10 cellular contexts compared by ENCODE assay signal in the genomic region with DNA sequence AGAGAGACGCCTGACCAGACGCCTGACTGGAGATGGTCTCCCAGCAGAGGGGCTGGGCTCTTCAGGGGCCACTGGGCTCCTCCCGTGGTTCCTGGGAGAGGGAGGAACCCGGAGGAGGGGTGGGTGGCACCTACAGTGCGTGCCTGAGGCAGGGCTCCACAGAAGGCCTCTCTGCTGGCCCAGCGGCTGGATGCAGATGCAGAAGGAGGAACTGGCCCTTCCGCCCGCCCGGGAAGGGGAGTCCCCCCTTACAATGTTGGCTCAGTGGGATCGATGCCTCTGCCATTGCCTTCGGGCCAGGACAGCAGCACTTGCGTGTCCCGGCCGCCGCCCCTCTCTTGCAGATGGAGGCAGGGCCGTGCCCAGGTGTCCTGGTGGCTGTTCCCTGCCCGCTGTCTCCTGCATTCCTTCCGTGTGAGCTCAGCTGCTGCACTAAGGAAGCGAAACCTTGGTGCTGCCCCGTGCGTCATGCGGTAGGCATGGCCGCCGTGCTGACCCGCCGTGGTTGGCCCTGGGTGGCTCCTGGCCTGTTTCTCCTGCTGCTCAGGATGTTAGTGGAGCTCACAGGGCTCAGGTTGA. TPM values are rescaled to one million over a fixed set of nuclear protein-coding genes. Genes with fewer than 3 reads are reported as not detected.
A peak's percentile ranks its signal among the peaks of the same experiment; 100 is the strongest.
DNase-seq lines count a peak whose midpoint lies in the region; ATAC-seq and TF ChIP-seq lines count a peak whose summit lies in the region.
"Had no signal": no experiment of that assay in that cellular context is flagged by ENCODE, and none has a peak within 500 bp of the region (broad histone marks: within the 10 kb centered on the region; RNA-seq: fewer than 3 reads in every experiment).

No MANE protein-coding gene starts in this region.

- POLR2A ChIA-PET in RWPE1 (lab: Yijun Ruan, JAX; ENCODE audit: low non-redundant PET), result no interaction called here

- no peaks in the 10 kb centered on the region for H3K27me3 ChIP-seq in foreskin keratinocyte
- H3K27me3 ChIP-seq: MG63 had no signal

- CTCF ChIA-PET in RWPE1 (lab: Yijun Ruan, JAX), result interaction anchor here (0.6 to 1.1 kb wide), 3 partner anchors 20 to 48 kb away, joined by 3 read pairs; no protein-coding TSS in a partner anchor

- ATAC-seq in foreskin keratinocyte (peak; percentile 87), GM18867 (IDR thresholded peaks at IDR 0.05; ENCODE audit: unreplicated experiment) (no peak)

- TF ChIP-seq CTCF in RWPE1 (conservative IDR thresholded peaks at IDR 0.05; ENCODE audit: low read depth), result no peak
- no peak for TF ChIP-seq CTCF in foreskin keratinocyte (conservative IDR thresholded peaks at IDR 0.05)

- peak; percentile 77 for DNase-seq in ELF-1 (ENCODE audit: low read depth, low spot score)
- DNase-seq in RWPE1 (ENCODE audit: low spot score), result peak; percentile 83
- peak; percentile 91 to 98 for DNase-seq in foreskin keratinocyte
- peak; percentile 61 for DNase-seq in pons (ENCODE audit: low spot score)
- no peak for DNase-seq in NCI-H2081 treated with DMSO at 0.1 percent for 48 hours (lab: John Stamatoyannopoulos, UW)
- DNase-seq in OCI-M1 (lab: John Stamatoyannopoulos, UW), result no peak
- no peak for DNase-seq in midbrain (lab: John Stamatoyannopoulos, UW)
- DNase-seq: DMS53, MG63 had no signal

- H3K27ac ChIP-seq in RWPE1 (peak overlapping the region; percentile 98), foreskin keratinocyte (peak overlapping the region; percentile 92)

- peaks cover 32% of the 10 kb centered on the region for H3K4me1 ChIP-seq in foreskin keratinocyte

RNA-seq across cellular contexts. Expression of gene BAIAP2, which starts 15.1 kb away (rescaled TPM):
- 104 and 106 TPM in 2 replicates for total RNA-seq in foreskin keratinocyte
- 117 and 118 TPM in 2 replicates for polyA plus RNA-seq in foreskin keratinocyte

RNA-seq across cellular contexts. Expression of gene CHMP6, which starts 58.4 kb away (rescaled TPM):
- total RNA-seq in foreskin keratinocyte, result 26.1 and 27.1 TPM in 2 replicates
- 41.1 and 43.9 TPM in 2 replicates for polyA plus RNA-seq in foreskin keratinocyte

Comparison
In these comparisons a context has a peak if more than half of its experiments do, and no peak if none do; other contexts are left out.
1. DNase-seq: peak in ELF-1 (single experiment), RWPE1 (single experiment), foreskin keratinocyte (2 of 2) and pons (single experiment); none in NCI-H2081 treated with DMSO at 0.1 percent for 48 hours (single experiment), OCI-M1 (single experiment) and midbrain (single experiment).